ENCODE assay signal across 20 cellular contexts in genomic region chr3:145815707-145816413, GRCh38.
"Had no signal": no experiment of that assay in that cellular context is flagged by ENCODE, and none has a peak within 500 bp of the region (broad histone marks: within the 10 kb centered on the region; RNA-seq: fewer than 3 reads in every experiment).

No MANE protein-coding gene starts in this region.

- H3K4me1 Mint-ChIP-seq: activated CD4-positive, alpha-beta T cell treated with anti-CD3 and anti-CD28 coated beads for 36 hours; activated CD8-positive, alpha-beta memory T cell treated with anti-CD3 and anti-CD28 coated beads, Interleukin-2, amount 10 ng/mL, durations not matched to agents 7 days and 5 days; activated naive CD8-positive, alpha-beta T cell treated with anti-CD3 and anti-CD28 coated beads, Interleukin-2, amount 10 ng/mL, durations not matched to agents 7 days and 5 days; activated T-helper 17 cell treated with anti-CD3 and anti-CD28 coated beads, Interleukin-2, amount 50 U/mL, for 72 hours; memory B cell; naive thymus-derived CD4-positive, alpha-beta T cell; neural progenitor cell had no signal

- H3K27me3 ChIP-seq: body of pancreas, neural progenitor cell, right atrium auricular region, tibial nerve had no signal

- H3K9me3 Mint-ChIP-seq: activated T-helper 17 cell treated with anti-CD3 and anti-CD28 coated beads, Interleukin-2, amount 50 U/mL, for 72 hours; neural progenitor cell; T-helper 2 cell treated with Interferon-gamma antibody and Interleukin-4, amounts not matched to agents 5 μg/mL and 100 μg/mL, for 36 hours had no signal

- H3K27ac Mint-ChIP-seq: activated CD4-positive, alpha-beta T cell treated with anti-CD3 and anti-CD28 coated beads for 36 hours; activated CD8-positive, alpha-beta memory T cell treated with anti-CD3 and anti-CD28 coated beads, Interleukin-2, amount 10 ng/mL, durations not matched to agents 7 days and 5 days; activated naive CD8-positive, alpha-beta T cell treated with anti-CD3 and anti-CD28 coated beads, Interleukin-2, amount 10 ng/mL, durations not matched to agents 7 days and 5 days; activated T-helper 17 cell treated with anti-CD3 and anti-CD28 coated beads, Interleukin-2, amount 50 U/mL, for 72 hours; memory B cell; naive thymus-derived CD4-positive, alpha-beta T cell; neural progenitor cell; T-helper 2 cell treated with Interferon-gamma antibody and Interleukin-4, amounts not matched to agents 5 μg/mL and 100 μg/mL, for 36 hours had no signal

- DNase-seq: activated CD4-positive, alpha-beta T cell treated with anti-CD3 and anti-CD28 coated beads for 36 hours; activated CD4-positive, alpha-beta T cell treated with anti-CD3 and anti-CD28 coated beads, Interleukin-2, amount 50 U/mL, for 48 hours; activated CD8-positive, alpha-beta memory T cell treated with anti-CD3 and anti-CD28 coated beads, Interleukin-2, amount 10 ng/mL, durations not matched to agents 7 days and 5 days; activated naive CD4-positive, alpha-beta T cell treated with Interleukin-2 at 50 U/mL for 16 hours; activated naive CD8-positive, alpha-beta T cell treated with anti-CD3 and anti-CD28 coated beads, Interleukin-2, amount 10 ng/mL, durations not matched to agents 7 days and 5 days; body of pancreas; foreskin fibroblast; glutamatergic neuron; hippocampal formation; mucosa of descending colon; naive thymus-derived CD4-positive, alpha-beta T cell; stimulated activated naive CD8-positive, alpha-beta T cell treated with anti-CD3 and anti-CD28 coated beads, Interleukin-15, Interleukin-2, amounts not matched to agents 100 U/mL and 50 U/mL, for 24 hours had no signal

- H3K36me3 ChIP-seq: neural progenitor cell, prostate gland, right atrium auricular region, tibial nerve had no signal

- H3K27me3 Mint-ChIP-seq: activated CD4-positive, alpha-beta T cell treated with anti-CD3 and anti-CD28 coated beads for 36 hours; activated CD8-positive, alpha-beta memory T cell treated with anti-CD3 and anti-CD28 coated beads, Interleukin-2, amount 10 ng/mL, durations not matched to agents 7 days and 5 days; activated naive CD8-positive, alpha-beta T cell treated with anti-CD3 and anti-CD28 coated beads, Interleukin-2, amount 10 ng/mL, durations not matched to agents 7 days and 5 days; activated T-helper 17 cell treated with anti-CD3 and anti-CD28 coated beads, Interleukin-2, amount 50 U/mL, for 72 hours; memory B cell; naive thymus-derived CD4-positive, alpha-beta T cell had no signal

- H3K4me3 Mint-ChIP-seq: activated CD4-positive, alpha-beta T cell treated with anti-CD3 and anti-CD28 coated beads for 36 hours; activated CD8-positive, alpha-beta memory T cell treated with anti-CD3 and anti-CD28 coated beads, Interleukin-2, amount 10 ng/mL, durations not matched to agents 7 days and 5 days; activated naive CD8-positive, alpha-beta T cell treated with anti-CD3 and anti-CD28 coated beads, Interleukin-2, amount 10 ng/mL, durations not matched to agents 7 days and 5 days; activated T-helper 17 cell treated with anti-CD3 and anti-CD28 coated beads, Interleukin-2, amount 50 U/mL, for 72 hours; memory B cell; naive thymus-derived CD4-positive, alpha-beta T cell; neural progenitor cell; T-helper 2 cell treated with Interferon-gamma antibody and Interleukin-4, amounts not matched to agents 5 μg/mL and 100 μg/mL, for 36 hours had no signal

- H3K36me3 Mint-ChIP-seq: activated CD8-positive, alpha-beta memory T cell treated with anti-CD3 and anti-CD28 coated beads, Interleukin-2, amount 10 ng/mL, durations not matched to agents 7 days and 5 days; activated naive CD8-positive, alpha-beta T cell treated with anti-CD3 and anti-CD28 coated beads, Interleukin-2, amount 10 ng/mL, durations not matched to agents 7 days and 5 days; memory B cell; naive thymus-derived CD4-positive, alpha-beta T cell; neural progenitor cell had no signal

- H3K27ac ChIP-seq: body of pancreas, epithelial cell of prostate, neural progenitor cell, prostate gland, right atrium auricular region, tibial nerve had no signal

- H3K4me1 ChIP-seq: body of pancreas, neural progenitor cell, prostate gland, right atrium auricular region, tibial nerve had no signal

- H3K4me3 ChIP-seq: body of pancreas, mucosa of descending colon, neural progenitor cell, prostate gland, right atrium auricular region, tibial nerve had no signal

- H3K9me3 ChIP-seq: body of pancreas, mucosa of descending colon, prostate gland, right atrium auricular region, tibial nerve had no signal

- ATAC-seq: activated CD4-positive, alpha-beta T cell treated with anti-CD3 and anti-CD28 coated beads for 36 hours; activated CD8-positive, alpha-beta memory T cell treated with anti-CD3 and anti-CD28 coated beads, Interleukin-2, amount 10 ng/mL, durations not matched to agents 7 days and 5 days; activated T-helper 17 cell treated with anti-CD3 and anti-CD28 coated beads, Interleukin-2, amount 50 U/mL, for 72 hours; body of pancreas; mucosa of descending colon; naive thymus-derived CD4-positive, alpha-beta T cell; stimulated activated naive CD8-positive, alpha-beta T cell treated with anti-CD3 and anti-CD28 coated beads, Interleukin-15, Interleukin-2, amounts not matched to agents 100 U/mL and 50 U/mL, for 24 hours had no signal
